ENCODE assay signal across 21 cellular contexts in genomic region chr14:21347201-21347600, GRCh38.
"Had no signal": no experiment of that assay in that cellular context is flagged by ENCODE, and none has a peak within 500 bp of the region (broad histone marks: within the 10 kb centered on the region; RNA-seq: fewer than 3 reads in every experiment).

No MANE protein-coding gene starts in this region.

- H3K4me1 ChIP-seq: right atrium auricular region, stomach, transverse colon had no signal

- H3K27ac ChIP-seq: heart left ventricle, right atrium auricular region, stomach, thoracic aorta, transverse colon had no signal

- H3K9me3 Mint-ChIP-seq: naive thymus-derived CD4-positive, alpha-beta T cell; nephron progenitor cell had no signal

- DNase-seq: effector memory CD4-positive, alpha-beta T cell; heart left ventricle; hippocampal formation; left colon; left ventricle myocardium superior; mesendoderm; naive thymus-derived CD4-positive, alpha-beta T cell; nephron progenitor cell; small intestine; stimulated activated CD4-positive, alpha-beta T cell treated with anti-CD3 and anti-CD28 coated beads, Interleukin-12 subunit alpha, Interleukin-12 subunit beta, amount 100 ng/mL, for 4 hours; stimulated activated naive CD4-positive, alpha-beta T cell; stomach; substantia nigra; transverse colon had no signal

- FAIRE-seq: endometrium, frontal cortex, small intestine, urothelium cell line had no signal

- H3K4me1 Mint-ChIP-seq: nephron progenitor cell had no signal

- H3K27me3 ChIP-seq: heart left ventricle, right atrium auricular region, stomach, transverse colon had no signal

- ATAC-seq: esophagus mucosa; heart left ventricle; left colon; left ventricle myocardium superior; naive thymus-derived CD4-positive, alpha-beta T cell had no signal

- H3K4me3 ChIP-seq: heart left ventricle, lung, right atrium auricular region, stomach, thoracic aorta, transverse colon had no signal

- H3K9me3 ChIP-seq: heart left ventricle, right atrium auricular region, stomach, thoracic aorta, transverse colon had no signal

- H3K4me3 Mint-ChIP-seq: naive thymus-derived CD4-positive, alpha-beta T cell; nephron progenitor cell had no signal

- H3K27ac Mint-ChIP-seq: naive thymus-derived CD4-positive, alpha-beta T cell; nephron progenitor cell had no signal
